ENCODE assay signal across 1 cellular context in the genomic region with DNA sequence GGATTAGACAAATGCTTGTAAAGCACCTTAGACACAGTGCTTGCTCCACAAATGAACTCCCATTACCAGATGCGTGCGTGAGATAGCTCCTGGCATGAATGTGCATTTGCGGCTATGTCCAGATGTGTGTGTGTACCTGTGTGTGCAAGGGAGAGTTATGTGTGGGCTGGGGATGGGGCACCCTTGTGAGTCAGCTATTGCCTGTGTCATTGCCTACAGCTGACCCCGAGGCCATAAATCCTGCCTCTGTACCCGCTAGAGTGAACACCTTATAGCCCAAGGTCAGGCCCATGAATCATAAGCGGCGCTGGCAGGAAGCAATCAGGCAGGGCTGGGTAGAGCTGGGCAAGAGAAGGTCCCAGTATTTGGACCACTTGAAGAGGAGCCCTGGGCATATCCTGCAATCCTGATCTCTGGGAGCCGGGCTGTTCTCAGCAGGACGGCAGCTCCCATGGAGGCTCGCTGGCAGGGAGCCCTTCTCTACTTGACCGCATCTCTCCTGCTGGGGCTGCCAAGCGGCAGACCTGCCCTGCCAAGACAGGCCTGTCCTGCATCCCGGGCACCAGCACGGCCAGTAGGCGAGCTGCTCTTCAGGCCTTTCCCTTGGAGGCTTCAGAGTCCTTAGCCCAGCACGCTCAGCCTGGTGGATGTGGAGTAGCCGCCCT.
TF ChIP-seq lines count a peak whose summit lies in the region.

No MANE protein-coding gene starts in this region.

TF ChIP-seq in HepG2, 621 proteins besides CTCF, POLR2A, EP300 and RAD21 (continued from another document):
- TF ChIP-seq, protein P1, sequence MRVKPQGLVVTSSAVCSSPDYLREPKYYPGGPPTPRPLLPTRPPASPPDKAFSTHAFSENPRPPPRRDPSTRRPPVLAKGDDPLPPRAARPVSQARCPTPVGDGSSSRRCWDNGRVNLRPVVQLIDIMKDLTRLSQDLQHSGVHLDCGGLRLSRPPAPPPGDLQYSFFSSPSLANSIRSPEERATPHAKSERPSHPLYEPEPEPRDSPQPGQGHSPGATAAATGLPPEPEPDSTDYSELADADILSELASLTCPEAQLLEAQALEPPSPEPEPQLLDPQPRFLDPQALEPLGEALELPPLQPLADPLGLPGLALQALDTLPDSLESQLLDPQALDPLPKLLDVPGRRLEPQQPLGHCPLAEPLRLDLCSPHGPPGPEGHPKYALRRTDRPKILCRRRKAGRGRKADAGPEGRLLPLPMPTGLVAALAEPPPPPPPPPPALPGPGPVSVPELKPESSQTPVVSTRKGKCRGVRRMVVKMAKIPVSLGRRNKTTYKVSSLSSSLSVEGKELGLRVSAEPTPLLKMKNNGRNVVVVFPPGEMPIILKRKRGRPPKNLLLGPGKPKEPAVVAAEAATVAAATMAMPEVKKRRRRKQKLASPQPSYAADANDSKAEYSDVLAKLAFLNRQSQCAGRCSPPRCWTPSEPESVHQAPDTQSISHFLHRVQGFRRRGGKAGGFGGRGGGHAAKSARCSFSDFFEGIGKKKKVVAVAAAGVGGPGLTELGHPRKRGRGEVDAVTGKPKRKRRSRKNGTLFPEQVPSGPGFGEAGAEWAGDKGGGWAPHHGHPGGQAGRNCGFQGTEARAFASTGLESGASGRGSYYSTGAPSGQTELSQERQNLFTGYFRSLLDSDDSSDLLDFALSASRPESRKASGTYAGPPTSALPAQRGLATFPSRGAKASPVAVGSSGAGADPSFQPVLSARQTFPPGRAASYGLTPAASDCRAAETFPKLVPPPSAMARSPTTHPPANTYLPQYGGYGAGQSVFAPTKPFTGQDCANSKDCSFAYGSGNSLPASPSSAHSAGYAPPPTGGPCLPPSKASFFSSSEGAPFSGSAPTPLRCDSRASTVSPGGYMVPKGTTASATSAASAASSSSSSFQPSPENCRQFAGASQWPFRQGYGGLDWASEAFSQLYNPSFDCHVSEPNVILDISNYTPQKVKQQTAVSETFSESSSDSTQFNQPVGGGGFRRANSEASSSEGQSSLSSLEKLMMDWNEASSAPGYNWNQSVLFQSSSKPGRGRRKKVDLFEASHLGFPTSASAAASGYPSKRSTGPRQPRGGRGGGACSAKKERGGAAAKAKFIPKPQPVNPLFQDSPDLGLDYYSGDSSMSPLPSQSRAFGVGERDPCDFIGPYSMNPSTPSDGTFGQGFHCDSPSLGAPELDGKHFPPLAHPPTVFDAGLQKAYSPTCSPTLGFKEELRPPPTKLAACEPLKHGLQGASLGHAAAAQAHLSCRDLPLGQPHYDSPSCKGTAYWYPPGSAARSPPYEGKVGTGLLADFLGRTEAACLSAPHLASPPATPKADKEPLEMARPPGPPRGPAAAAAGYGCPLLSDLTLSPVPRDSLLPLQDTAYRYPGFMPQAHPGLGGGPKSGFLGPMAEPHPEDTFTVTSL (CRISPR knock-in tag; IDR thresholded peaks at IDR 0.05; ENCODE audit: borderline replicate concordance): 0 out of 2 replicates have a peak, but pooled peaks have one; percentile 19
- TF ChIP-seq, protein P2, sequence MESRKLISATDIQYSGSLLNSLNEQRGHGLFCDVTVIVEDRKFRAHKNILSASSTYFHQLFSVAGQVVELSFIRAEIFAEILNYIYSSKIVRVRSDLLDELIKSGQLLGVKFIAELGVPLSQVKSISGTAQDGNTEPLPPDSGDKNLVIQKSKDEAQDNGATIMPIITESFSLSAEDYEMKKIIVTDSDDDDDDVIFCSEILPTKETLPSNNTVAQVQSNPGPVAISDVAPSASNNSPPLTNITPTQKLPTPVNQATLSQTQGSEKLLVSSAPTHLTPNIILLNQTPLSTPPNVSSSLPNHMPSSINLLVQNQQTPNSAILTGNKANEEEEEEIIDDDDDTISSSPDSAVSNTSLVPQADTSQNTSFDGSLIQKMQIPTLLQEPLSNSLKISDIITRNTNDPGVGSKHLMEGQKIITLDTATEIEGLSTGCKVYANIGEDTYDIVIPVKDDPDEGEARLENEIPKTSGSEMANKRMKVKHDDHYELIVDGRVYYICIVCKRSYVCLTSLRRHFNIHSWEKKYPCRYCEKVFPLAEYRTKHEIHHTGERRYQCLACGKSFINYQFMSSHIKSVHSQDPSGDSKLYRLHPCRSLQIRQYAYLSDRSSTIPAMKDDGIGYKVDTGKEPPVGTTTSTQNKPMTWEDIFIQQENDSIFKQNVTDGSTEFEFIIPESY (CRISPR knock-in tag; IDR thresholded peaks at IDR 0.05): peak; percentile 84
- TF ChIP-seq CBX2 (IDR thresholded peaks at IDR 0.05; ENCODE audit: low read depth, low read length): no peak
- TF ChIP-seq CBX2 (CRISPR knock-in tag; IDR thresholded peaks at IDR 0.05; ENCODE audit: low read depth): no peak
- peak; percentile 81 for TF ChIP-seq FOSL2 (CRISPR knock-in tag; IDR thresholded peaks at IDR 0.05)
- TF ChIP-seq, protein P3, sequence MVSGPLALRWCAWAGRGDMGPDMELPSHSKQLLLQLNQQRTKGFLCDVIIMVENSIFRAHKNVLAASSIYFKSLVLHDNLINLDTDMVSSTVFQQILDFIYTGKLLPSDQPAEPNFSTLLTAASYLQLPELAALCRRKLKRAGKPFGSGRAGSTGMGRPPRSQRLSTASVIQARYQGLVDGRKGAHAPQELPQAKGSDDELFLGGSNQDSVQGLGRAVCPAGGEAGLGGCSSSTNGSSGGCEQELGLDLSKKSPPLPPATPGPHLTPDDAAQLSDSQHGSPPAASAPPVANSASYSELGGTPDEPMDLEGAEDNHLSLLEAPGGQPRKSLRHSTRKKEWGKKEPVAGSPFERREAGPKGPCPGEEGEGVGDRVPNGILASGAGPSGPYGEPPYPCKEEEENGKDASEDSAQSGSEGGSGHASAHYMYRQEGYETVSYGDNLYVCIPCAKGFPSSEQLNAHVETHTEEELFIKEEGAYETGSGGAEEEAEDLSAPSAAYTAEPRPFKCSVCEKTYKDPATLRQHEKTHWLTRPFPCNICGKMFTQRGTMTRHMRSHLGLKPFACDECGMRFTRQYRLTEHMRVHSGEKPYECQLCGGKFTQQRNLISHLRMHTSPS (CRISPR knock-in tag; IDR thresholded peaks at IDR 0.05; ENCODE audit: low read depth): peak; percentile 56; the same call in 1 of the 2 replicates
- TF ChIP-seq, protein P4, sequence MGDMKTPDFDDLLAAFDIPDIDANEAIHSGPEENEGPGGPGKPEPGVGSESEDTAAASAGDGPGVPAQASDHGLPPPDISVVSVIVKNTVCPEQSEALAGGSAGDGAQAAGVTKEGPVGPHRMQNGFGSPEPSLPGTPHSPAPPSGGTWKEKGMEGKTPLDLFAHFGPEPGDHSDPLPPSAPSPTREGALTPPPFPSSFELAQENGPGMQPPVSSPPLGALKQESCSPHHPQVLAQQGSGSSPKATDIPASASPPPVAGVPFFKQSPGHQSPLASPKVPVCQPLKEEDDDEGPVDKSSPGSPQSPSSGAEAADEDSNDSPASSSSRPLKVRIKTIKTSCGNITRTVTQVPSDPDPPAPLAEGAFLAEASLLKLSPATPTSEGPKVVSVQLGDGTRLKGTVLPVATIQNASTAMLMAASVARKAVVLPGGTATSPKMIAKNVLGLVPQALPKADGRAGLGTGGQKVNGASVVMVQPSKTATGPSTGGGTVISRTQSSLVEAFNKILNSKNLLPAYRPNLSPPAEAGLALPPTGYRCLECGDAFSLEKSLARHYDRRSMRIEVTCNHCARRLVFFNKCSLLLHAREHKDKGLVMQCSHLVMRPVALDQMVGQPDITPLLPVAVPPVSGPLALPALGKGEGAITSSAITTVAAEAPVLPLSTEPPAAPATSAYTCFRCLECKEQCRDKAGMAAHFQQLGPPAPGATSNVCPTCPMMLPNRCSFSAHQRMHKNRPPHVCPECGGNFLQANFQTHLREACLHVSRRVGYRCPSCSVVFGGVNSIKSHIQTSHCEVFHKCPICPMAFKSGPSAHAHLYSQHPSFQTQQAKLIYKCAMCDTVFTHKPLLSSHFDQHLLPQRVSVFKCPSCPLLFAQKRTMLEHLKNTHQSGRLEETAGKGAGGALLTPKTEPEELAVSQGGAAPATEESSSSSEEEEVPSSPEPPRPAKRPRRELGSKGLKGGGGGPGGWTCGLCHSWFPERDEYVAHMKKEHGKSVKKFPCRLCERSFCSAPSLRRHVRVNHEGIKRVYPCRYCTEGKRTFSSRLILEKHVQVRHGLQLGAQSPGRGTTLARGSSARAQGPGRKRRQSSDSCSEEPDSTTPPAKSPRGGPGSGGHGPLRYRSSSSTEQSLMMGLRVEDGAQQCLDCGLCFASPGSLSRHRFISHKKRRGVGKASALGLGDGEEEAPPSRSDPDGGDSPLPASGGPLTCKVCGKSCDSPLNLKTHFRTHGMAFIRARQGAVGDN (CRISPR knock-in tag; IDR thresholded peaks at IDR 0.05): 0 out of 2 replicates have a peak, but pooled peaks have one; percentile 8
